ENCODE assay signal across 8 cellular contexts in genomic region chr17:9239260-9239820, GRCh38.
DNase-seq lines count a peak whose midpoint lies in the region; ATAC-seq and FAIRE-seq lines count a peak whose summit lies in the region.

No MANE protein-coding gene starts in this region.

- H3K36me3 Mint-ChIP-seq in T-cell, result no peaks in the 10 kb centered on the region

- H3K9me3 Mint-ChIP-seq in T-cell, result no peaks in the 10 kb centered on the region

- in situ Hi-C loops in KBM-7 (cut with MboI; ENCODE audit: low pct_unique_long_range_greater_than_20kb, low sequenced_read_pairs), result no loop called here

- H2BK120ac ChIP-seq in trophoblast cell (ENCODE audit: insufficient read depth, low read length, poor library complexity), result no peak overlapping the region

- H3K27me3 ChIP-seq in esophagus (ENCODE audit: control insufficient read depth in 1 of 2, insufficient read depth in 2 of 2, low read length in 2 of 2) (no peaks in the 10 kb centered on the region), trophoblast cell (ENCODE audit: insufficient read depth, low read length) (no peaks in the 10 kb centered on the region)

- peak overlapping the region; percentile 69 for H3K4me2 ChIP-seq in trophoblast cell (ENCODE audit: low read length)

- H3K36me3 ChIP-seq in ES-I3 (ENCODE audit: insufficient read depth, low read length) (no peaks in the 10 kb centered on the region), esophagus (ENCODE audit: control insufficient read depth in 2 of 2, insufficient read depth in 2 of 2, low read length in 1 of 2) (peaks cover 0 to 7% of the 10 kb centered on the region in 2 donors), trophoblast cell (ENCODE audit: control insufficient read depth in 1 of 2, insufficient read depth in 2 of 2, low read length in 2 of 2) (no peaks in the 10 kb centered on the region)

- H3K79me1 ChIP-seq in trophoblast cell (ENCODE audit: low read length), result no peaks in the 10 kb centered on the region

- no peak for FAIRE-seq in urothelium cell line (lab: Jason Lieb, UNC)

- H2AFZ ChIP-seq in trophoblast cell (ENCODE audit: insufficient read depth, low read length, poor library complexity), result peak overlapping the region; percentile 20

- ATAC-seq in T-cell (replicated peaks in 1 of 4), result peak; percentile 9 to 24 (median 14)

- H2BK12ac ChIP-seq in trophoblast cell (ENCODE audit: low read length), result no peak overlapping the region

- peak overlapping the region; percentile 11 for H3K14ac ChIP-seq in trophoblast cell (ENCODE audit: low read length)

- no peak overlapping the region for H4K8ac ChIP-seq in trophoblast cell (ENCODE audit: low read depth, low read length)

- DNase-seq in T-cell (peak in 5 of 34 experiments; percentile 7 to 45 (median 14)), trophoblast cell (no peak), urothelium cell line (ENCODE audit: low spot score) (no peak), Ammon's horn (ENCODE audit: low spot score) (no peak), KBM-7 (no peak), NCI-H1105 treated with DMSO at 0.1 percent for 48 hours (lab: John Stamatoyannopoulos, UW) (no peak)

- peaks cover 12 to 19% (median 15%) of the 10 kb centered on the region in 3 donors for H3K4me1 Mint-ChIP-seq in T-cell

- 31 to 42% methylated on average over 17 to 26 of the region's 26 CpGs for WGBS in esophagus, 2 donors
- WGBS in trophoblast cell (ENCODE audit: extremely low coverage, insufficient coverage, insufficient read length), result no CpG with 5 or more reads among the region's 26 CpGs

- POLR2A ChIA-PET in T-cell (lab: Charles Lee), result no interaction called here

- H3K27ac Mint-ChIP-seq in T-cell, result no peak overlapping the region

- peak overlapping the region; percentile 83 to 92 for H3K27ac ChIP-seq in esophagus (ENCODE audit: low read depth in 2 of 2, low read length in 1 of 2)
- no peak overlapping the region for H3K27ac ChIP-seq in trophoblast cell (ENCODE audit: low read depth, low read length)

- no peak overlapping the region for H4K12ac ChIP-seq in trophoblast cell (ENCODE audit: low read depth, low read length)

- no peaks in the 10 kb centered on the region for H3K9me3 ChIP-seq in ES-I3 (ENCODE audit: control insufficient read depth, insufficient read depth, low read length)
- H3K9me3 ChIP-seq in esophagus (ENCODE audit: control insufficient read depth in 2 of 2, insufficient read depth in 1 of 2, low read depth in 1 of 2, low read length in 1 of 2), result no peaks in the 10 kb centered on the region
- peaks cover 6% of the 10 kb centered on the region for H3K9me3 ChIP-seq in trophoblast cell (ENCODE audit: insufficient read depth, low read depth, low read length)

- peaks cover 2 to 3% of the 10 kb centered on the region in 2 donors for H3K27me3 Mint-ChIP-seq in T-cell

- no peak overlapping the region for H3K4ac ChIP-seq in trophoblast cell (ENCODE audit: low read depth, low read length)

- H3K23ac ChIP-seq in trophoblast cell (ENCODE audit: low read length), result no peak overlapping the region

- no peaks in the 10 kb centered on the region for H3K79me2 ChIP-seq in trophoblast cell (ENCODE audit: control insufficient read depth, insufficient read depth, low read length, poor library complexity)

- no peak overlapping the region for H2BK5ac ChIP-seq in trophoblast cell (ENCODE audit: low read depth, low read length, poor library complexity)

- H3K4me3 Mint-ChIP-seq in T-cell, result peak overlapping the region; percentile 75 to 81 (median 81)

- H3K18ac ChIP-seq in trophoblast cell (ENCODE audit: low read length), result peak overlapping the region; percentile 25

- H3K4me3 ChIP-seq in esophagus (ENCODE audit: low read depth in 1 of 2, low read length in 2 of 2), result peak overlapping the region; percentile 20 to 37
- H3K4me3 ChIP-seq in trophoblast cell (ENCODE audit: low read depth, low read length), result peak overlapping the region; percentile 43

- no peak overlapping the region for H4K91ac ChIP-seq in trophoblast cell (ENCODE audit: low read depth, low read length)

- no peak overlapping the region for H2AK5ac ChIP-seq in trophoblast cell (ENCODE audit: low read length)

- H3K4me1 ChIP-seq in ES-I3 (ENCODE audit: insufficient read depth, low read length), result peaks cover 22% of the 10 kb centered on the region; the same call in 1 of the 2 replicates
- H3K4me1 ChIP-seq in esophagus (ENCODE audit: control insufficient read depth in 2 of 2, insufficient read depth in 2 of 2, low read length in 1 of 2), result peaks cover 4 to 31% of the 10 kb centered on the region in 2 donors
- peaks cover 11 to 12% of the 10 kb centered on the region in 2 experiments for H3K4me1 ChIP-seq in trophoblast cell (ENCODE audit: control insufficient read depth in 1 of 2, insufficient read depth in 2 of 2, low read length in 2 of 2)

- H3K9ac ChIP-seq in ES-I3 (ENCODE audit: low read depth, low read length) (peak overlapping the region; percentile 74), trophoblast cell (ENCODE audit: low read length) (no peak overlapping the region)

- CTCF ChIA-PET in T-cell (lab: Charles Lee), result no interaction called here
